ENCODE assay signal across 12 cellular contexts in genomic region chr2:144096531-144096930, GRCh38.
"Had no signal": no experiment of that assay in that cellular context is flagged by ENCODE, and none has a peak within 500 bp of the region (broad histone marks: within the 10 kb centered on the region; RNA-seq: fewer than 3 reads in every experiment).

No MANE protein-coding gene starts in this region.

- H3K4me3 Mint-ChIP-seq: activated naive CD4-positive, alpha-beta T cell treated with anti-CD3 and anti-CD28 coated beads, Interleukin-2, amount 50 U/mL, for 24 hours; immature natural killer cell had no signal

- H3K9me3 ChIP-seq: ascending aorta, thyroid gland had no signal

- H3K27ac ChIP-seq: ascending aorta, breast epithelium, coronary artery, thyroid gland had no signal

- H3K27me3 Mint-ChIP-seq: activated naive CD4-positive, alpha-beta T cell treated with anti-CD3 and anti-CD28 coated beads, Interleukin-2, amount 50 U/mL, for 24 hours had no signal

- H3K27ac Mint-ChIP-seq: activated naive CD4-positive, alpha-beta T cell treated with anti-CD3 and anti-CD28 coated beads, Interleukin-2, amount 50 U/mL, for 24 hours; immature natural killer cell had no signal

- H3K36me3 ChIP-seq: ascending aorta, breast epithelium, thyroid gland had no signal

- ATAC-seq: left ventricle myocardium superior had no signal

- DNase-seq: activated CD4-positive, alpha-beta T cell treated with anti-CD3 and anti-CD28 coated beads, Interleukin-2, amount 50 U/mL, for 48 hours; activated gamma-delta T cell; immature natural killer cell; left ventricle myocardium superior; stimulated activated CD4-positive, alpha-beta T cell treated with anti-CD3 and anti-CD28 coated beads, Interleukin-12 subunit alpha, Interleukin-12 subunit beta, amount 100 ng/mL, for 4 hours; stimulated activated CD4-positive, alpha-beta T cell treated with anti-CD3 and anti-CD28 coated beads, Interleukin-1b, Interleukin-23, amount 100 ng/mL, for 48 hours; stimulated activated naive CD4-positive, alpha-beta T cell treated with Interleukin-2 at 50 U/mL for 16 hours; thyroid gland had no signal

- H3K27me3 ChIP-seq: ascending aorta, breast epithelium, thyroid gland had no signal

- H3K4me3 ChIP-seq: ascending aorta, breast epithelium, coronary artery, thyroid gland had no signal

- H3K4me1 ChIP-seq: ascending aorta, breast epithelium had no signal

- H3K4me1 Mint-ChIP-seq: activated naive CD4-positive, alpha-beta T cell treated with anti-CD3 and anti-CD28 coated beads, Interleukin-2, amount 50 U/mL, for 24 hours had no signal
